ENCODE assay signal across 28 cellular contexts in genomic region chr18:73728657-73729056, GRCh38.
"Had no signal": no experiment of that assay in that cellular context is flagged by ENCODE, and none has a peak within 500 bp of the region (broad histone marks: within the 10 kb centered on the region; RNA-seq: fewer than 3 reads in every experiment).

No MANE protein-coding gene starts in this region.

- ATAC-seq: activated CD8-positive, alpha-beta memory T cell treated with anti-CD3 and anti-CD28 coated beads, Interleukin-2, amount 10 ng/mL, durations not matched to agents 7 days and 5 days; body of pancreas; T-helper 17 cell had no signal

- H3K9ac ChIP-seq: KMS-11 had no signal

- H3K27me3 ChIP-seq: ascending aorta, body of pancreas, Peyer's patch, SJSA1 had no signal

- H3K9me3 Mint-ChIP-seq: activated B cell treated with CpG ODN at 0.5 μM for 24 hours; activated CD4-positive, alpha-beta T cell treated with anti-CD3 and anti-CD28 coated beads, Interleukin-2, amount 10 ng/mL, durations not matched to agents 24 days and 14 days; activated T-cell treated with anti-CD3 and anti-CD28 coated beads, Interleukin-2, amount 50 U/mL, for 24 hours had no signal

- DNase-seq: activated B cell treated with CpG ODN at 0.5 μM for 24 hours; activated CD4-positive, alpha-beta T cell treated with anti-CD3 and anti-CD28 coated beads for 1 hour; activated CD4-positive, alpha-beta T cell treated with anti-CD3 and anti-CD28 coated beads, Interleukin-2, amount 10 ng/mL, durations not matched to agents 24 days and 14 days; activated CD4-positive, alpha-beta T cell treated with anti-CD3 and anti-CD28 coated beads, Interleukin-2, amount 50 U/mL, for 48 hours; activated CD8-positive, alpha-beta memory T cell treated with anti-CD3 and anti-CD28 coated beads, Interleukin-2, amount 10 ng/mL, durations not matched to agents 7 days and 5 days; activated effector memory CD4-positive, alpha-beta T cell treated with Interleukin-2 at 50 U/mL for 16 hours; activated naive CD4-positive, alpha-beta T cell; activated T-cell treated with anti-CD3 and anti-CD28 coated beads, Interleukin-2, amount 50 U/mL, for 24 hours; amniotic stem cell; body of pancreas; central memory CD4-positive, alpha-beta T cell; NCI-H1092; NCI-H1417; NCI-H1930; NCI-H2171; NCI-H2227 treated with DMSO at 0.1 percent for 48 hours; NCI-H446 treated with DMSO at 0.1 percent for 48 hours; NCI-H526; NCI-H774; Peyer's patch; SHP77; T-helper 17 cell; T-helper 9 cell had no signal

- H3K27ac ChIP-seq: ascending aorta, body of pancreas, KMS-11, Peyer's patch, SJSA1 had no signal

- H3K4me1 Mint-ChIP-seq: activated B cell treated with CpG ODN at 0.5 μM for 24 hours; activated CD4-positive, alpha-beta T cell treated with anti-CD3 and anti-CD28 coated beads, Interleukin-2, amount 10 ng/mL, durations not matched to agents 24 days and 14 days; activated CD8-positive, alpha-beta memory T cell treated with anti-CD3 and anti-CD28 coated beads, Interleukin-2, amount 10 ng/mL, durations not matched to agents 7 days and 5 days; activated naive CD4-positive, alpha-beta T cell treated with anti-CD3 and anti-CD28 coated beads, Interleukin-2, amount 50 U/mL, for 24 hours; T-helper 17 cell had no signal

- H3K4me1 ChIP-seq: ascending aorta, body of pancreas, Peyer's patch, SJSA1 had no signal

- H3K4me3 ChIP-seq: ascending aorta, body of pancreas, Peyer's patch, SJSA1 had no signal

- H3K4me2 ChIP-seq: KMS-11 had no signal

- H3K4me3 Mint-ChIP-seq: activated B cell treated with CpG ODN at 0.5 μM for 24 hours; activated CD4-positive, alpha-beta T cell treated with anti-CD3 and anti-CD28 coated beads, Interleukin-2, amount 10 ng/mL, durations not matched to agents 24 days and 14 days; activated CD8-positive, alpha-beta memory T cell treated with anti-CD3 and anti-CD28 coated beads, Interleukin-2, amount 10 ng/mL, durations not matched to agents 7 days and 5 days; activated naive CD4-positive, alpha-beta T cell treated with anti-CD3 and anti-CD28 coated beads, Interleukin-2, amount 50 U/mL, for 24 hours; activated T-cell treated with anti-CD3 and anti-CD28 coated beads, Interleukin-2, amount 50 U/mL, for 24 hours; activated T-helper 1 cell treated with anti-CD3 and anti-CD28 coated beads, Interleukin-12 subunit alpha, Interleukin-12 subunit beta, Interleukin-2, Interleukin-4 antibody, amounts not matched to agents 30 ng/mL and 10 ng/mL and 1 ng/mL, durations not matched to agents 14 hours and 24 hours and 36 hours; T-helper 17 cell had no signal

- H3K9me3 ChIP-seq: ascending aorta, body of pancreas, Peyer's patch had no signal

- H3K36me3 ChIP-seq: ascending aorta, Peyer's patch, SJSA1 had no signal

- H3K36me3 Mint-ChIP-seq: activated CD8-positive, alpha-beta memory T cell treated with anti-CD3 and anti-CD28 coated beads, Interleukin-2, amount 10 ng/mL, durations not matched to agents 7 days and 5 days had no signal

- H3K27me3 Mint-ChIP-seq: activated B cell treated with CpG ODN at 0.5 μM for 24 hours; activated CD4-positive, alpha-beta T cell treated with anti-CD3 and anti-CD28 coated beads, Interleukin-2, amount 10 ng/mL, durations not matched to agents 24 days and 14 days; activated CD8-positive, alpha-beta memory T cell treated with anti-CD3 and anti-CD28 coated beads, Interleukin-2, amount 10 ng/mL, durations not matched to agents 7 days and 5 days; activated naive CD4-positive, alpha-beta T cell treated with anti-CD3 and anti-CD28 coated beads, Interleukin-2, amount 50 U/mL, for 24 hours; activated T-cell treated with anti-CD3 and anti-CD28 coated beads, Interleukin-2, amount 50 U/mL, for 24 hours; T-helper 17 cell had no signal

- H3K27ac Mint-ChIP-seq: activated B cell treated with CpG ODN at 0.5 μM for 24 hours; activated CD4-positive, alpha-beta T cell treated with anti-CD3 and anti-CD28 coated beads, Interleukin-2, amount 10 ng/mL, durations not matched to agents 24 days and 14 days; activated CD8-positive, alpha-beta memory T cell treated with anti-CD3 and anti-CD28 coated beads, Interleukin-2, amount 10 ng/mL, durations not matched to agents 7 days and 5 days; activated naive CD4-positive, alpha-beta T cell treated with anti-CD3 and anti-CD28 coated beads, Interleukin-2, amount 50 U/mL, for 24 hours; activated T-cell treated with anti-CD3 and anti-CD28 coated beads, Interleukin-2, amount 50 U/mL, for 24 hours; activated T-helper 1 cell treated with anti-CD3 and anti-CD28 coated beads, Interleukin-12 subunit alpha, Interleukin-12 subunit beta, Interleukin-2, Interleukin-4 antibody, amounts not matched to agents 30 ng/mL and 10 ng/mL and 1 ng/mL, durations not matched to agents 14 hours and 24 hours and 36 hours; T-helper 17 cell had no signal
